In the genomic region with DNA sequence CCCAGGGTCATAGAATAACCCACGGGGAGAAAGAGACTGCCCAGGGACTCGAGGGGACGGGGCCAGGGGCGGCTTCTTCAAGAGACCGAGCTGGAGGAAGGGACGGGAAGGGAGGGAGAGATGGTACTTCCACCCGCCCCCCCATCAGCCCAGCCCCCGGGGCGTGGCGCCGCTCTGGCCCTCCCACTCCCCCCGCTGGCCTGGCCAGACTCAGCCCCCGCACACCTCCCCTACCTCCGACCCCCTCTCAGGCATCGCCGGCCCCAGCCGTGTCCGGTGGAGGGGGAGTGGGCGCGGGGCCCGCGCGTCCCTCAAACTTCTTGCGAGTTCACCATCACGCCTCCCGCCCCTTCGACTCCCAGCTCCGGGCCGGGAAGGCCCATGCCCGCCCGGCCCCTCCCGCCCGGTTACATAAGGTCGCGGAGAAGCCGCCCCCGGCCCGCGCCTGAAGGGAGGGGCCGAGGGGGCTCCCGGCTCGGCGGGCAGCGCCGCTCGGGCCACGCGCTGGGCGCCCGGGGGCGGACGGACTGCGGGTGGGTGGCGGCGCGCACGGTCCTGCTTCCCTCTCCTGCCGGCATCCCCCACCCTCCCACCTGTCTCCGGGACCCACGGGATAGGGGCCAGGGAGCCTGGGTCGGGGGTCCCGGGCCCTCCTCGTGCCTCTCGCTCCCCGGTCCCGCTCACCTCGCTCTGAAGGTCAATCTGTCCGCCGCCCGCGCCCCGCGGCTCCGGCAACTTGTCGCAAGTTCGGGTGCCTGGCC, we compare ENCODE assay signal across 1 cellular context.
TF ChIP-seq lines count a peak whose summit lies in the region.

No MANE protein-coding gene starts in this region.

TF ChIP-seq in neural cell, 6 proteins besides CTCF, POLR2A, EP300 and RAD21 (continued from another document):
- no peak for TF ChIP-seq REST (IDR thresholded peaks at IDR 0.05; ENCODE audit: borderline replicate concordance)
- TF ChIP-seq POLR2AphosphoS5 (IDR thresholded peaks at IDR 0.05), result no peak
- TF ChIP-seq TAF1 (IDR thresholded peaks at IDR 0.05; ENCODE audit: low read depth), result no peak
- no peak for TF ChIP-seq MXI1 (conservative IDR thresholded peaks at IDR 0.05; ENCODE audit: poor library complexity, severe bottlenecking)
